ENCODE assay signal across 5 cellular contexts in the genomic region with DNA sequence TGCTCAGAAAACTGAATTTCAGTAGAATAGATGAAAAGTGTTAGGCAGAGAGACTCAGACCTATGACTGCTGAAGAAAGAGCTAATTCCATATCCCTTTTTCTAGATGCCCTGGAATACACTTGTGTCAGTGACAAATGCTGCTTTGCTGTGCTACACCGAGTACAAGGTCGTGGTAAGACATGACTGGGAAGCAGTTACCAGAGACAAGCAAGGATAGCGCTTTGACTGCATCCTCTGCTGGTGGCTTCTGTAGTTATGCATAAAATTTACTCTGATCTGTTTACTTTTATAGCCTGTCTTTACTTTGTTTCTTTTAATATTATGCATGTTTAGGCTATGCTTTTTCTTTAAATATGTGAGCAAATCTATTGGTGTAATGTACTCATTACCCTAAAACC. TPM values are rescaled to one million over a fixed set of nuclear protein-coding genes. Genes with fewer than 3 reads are reported as not detected.
"Had no signal": no experiment of that assay in that cellular context is flagged by ENCODE, and none has a peak within 500 bp of the region (broad histone marks: within the 10 kb centered on the region; RNA-seq: fewer than 3 reads in every experiment).

No MANE protein-coding gene starts in this region.

RNA-seq across cellular contexts. Expression of a gene that starts 58.5 kb away (rescaled TPM):
- total RNA-seq: HepG2, HT-29, HT1080, IMR-90 had no signal
- polyA plus RNA-seq: HepG2, IgD-negative memory B cell, IMR-90 had no signal
